ENCODE assay signal across 1 cellular context in genomic region chrX:11111038-11111851, GRCh38.
A peak's percentile ranks its signal among the peaks of the same experiment; 100 is the strongest.
TF ChIP-seq lines count a peak whose summit lies in the region.

Gene HCCS (plus strand): TSS chrX:11111332. CDS start chrX:11112061, 729 bp downstream.

TF ChIP-seq in K562, 482 proteins besides CTCF, POLR2A, EP300 and RAD21 (continued from another document and continues in another):
- TF ChIP-seq HOMEZ (CRISPR knock-in tag; IDR thresholded peaks at IDR 0.05): no peak
- no peak for TF ChIP-seq ESRRB (CRISPR knock-in tag; IDR thresholded peaks at IDR 0.05; ENCODE audit: borderline replicate concordance)
- TF ChIP-seq MTA1 (IDR thresholded peaks at IDR 0.05; ENCODE audit: borderline replicate concordance): peak; percentile 84
- no peak for TF ChIP-seq MXI1 (IDR thresholded peaks at IDR 0.05; ENCODE audit: low read depth, low read length)
- TF ChIP-seq EZH2 (IDR thresholded peaks at IDR 0.05; ENCODE audit: borderline replicate concordance, low read depth, low read length): no peak
- no peak for TF ChIP-seq NR1H2 (CRISPR knock-in tag; IDR thresholded peaks at IDR 0.05)
- no peak for TF ChIP-seq MEF2D (tag; conservative IDR thresholded peaks at IDR 0.05; ENCODE audit: low read depth)
- no peak for TF ChIP-seq ADNP (tag; IDR thresholded peaks at IDR 0.05)
- no peak for TF ChIP-seq KLF13 (tag; IDR thresholded peaks at IDR 0.05; ENCODE audit: borderline replicate concordance, low read depth)
- TF ChIP-seq RUNX1 (IDR thresholded peaks at IDR 0.05; ENCODE audit: low read depth): no peak
- TF ChIP-seq ZNF263 (CRISPR knock-in tag; IDR thresholded peaks at IDR 0.05; ENCODE audit: borderline replicate concordance): no peak
- TF ChIP-seq NR4A1 (CRISPR knock-in tag; IDR thresholded peaks at IDR 0.05): no peak
- TF ChIP-seq NR4A1 (tag; IDR thresholded peaks at IDR 0.05): no peak
- TF ChIP-seq ZNF583 (CRISPR knock-in tag; IDR thresholded peaks at IDR 0.05): no peak
- TF ChIP-seq SMAD4 (CRISPR knock-in tag; conservative IDR thresholded peaks at IDR 0.05): no peak
- no peak for TF ChIP-seq TCFL5 (CRISPR knock-in tag; conservative IDR thresholded peaks at IDR 0.05)
- TF ChIP-seq E2F3 (CRISPR knock-in tag; IDR thresholded peaks at IDR 0.05): no peak
- no peak for TF ChIP-seq KAT7 (CRISPR knock-in tag; IDR thresholded peaks at IDR 0.05; ENCODE audit: borderline replicate concordance)
- TF ChIP-seq ZBTB11 (CRISPR knock-in tag; IDR thresholded peaks at IDR 0.05): peak in 1 of 3 experiments; percentile 83; a peak in 2 of 6 replicates
- 0 out of 4 replicates have a peak, but pooled peaks of 1 of the 2 experiments have one; percentile 62 for TF ChIP-seq HDAC1 (IDR thresholded peaks at IDR 0.05)
- TF ChIP-seq TAF1 (IDR thresholded peaks at IDR 0.05; ENCODE audit: control insufficient read depth, extremely low read depth, insufficient read depth, low read length, severe bottlenecking): peak; percentile 68
- TF ChIP-seq ZNF436 (CRISPR knock-in tag; IDR thresholded peaks at IDR 0.05): no peak
- TF ChIP-seq PKNOX1 (IDR thresholded peaks at IDR 0.05): peak; percentile 97
- no peak for TF ChIP-seq KLF16 (IDR thresholded peaks at IDR 0.05)
- no peak for TF ChIP-seq BCLAF1 (IDR thresholded peaks at IDR 0.05; ENCODE audit: borderline replicate concordance in 1 of 2, control insufficient read depth in 1 of 2, low read depth in 2 of 2, low read length in 1 of 2)
- no peak for TF ChIP-seq YY1 (IDR thresholded peaks at IDR 0.05; ENCODE audit: borderline replicate concordance in 1 of 3, control insufficient read depth in 1 of 3, extremely low read depth in 1 of 3, insufficient read depth in 3 of 3, insufficient read length in 1 of 3, insufficient replicate concordance in 2 of 3, low read depth in 1 of 3, low read length in 2 of 3)
- TF ChIP-seq HNRNPL (IDR thresholded peaks at IDR 0.05; ENCODE audit: low read depth, low read length): no peak
- TF ChIP-seq ELF1 (tag; IDR thresholded peaks at IDR 0.05): no peak
- no peak for TF ChIP-seq TSC22D4 (tag; IDR thresholded peaks at IDR 0.05)
- TF ChIP-seq ZBTB40 (IDR thresholded peaks at IDR 0.05): peak; percentile 93
- TF ChIP-seq ZBTB40 (CRISPR knock-in tag; IDR thresholded peaks at IDR 0.05): no peak
- no peak for TF ChIP-seq ZNF23 (CRISPR knock-in tag; IDR thresholded peaks at IDR 0.05)
- TF ChIP-seq RREB1 (CRISPR knock-in tag; IDR thresholded peaks at IDR 0.05): no peak
- TF ChIP-seq ZBTB1 (CRISPR knock-in tag; IDR thresholded peaks at IDR 0.05; ENCODE audit: borderline replicate concordance, low read depth): peak; percentile 94
- TF ChIP-seq RBM39 (optimal IDR thresholded peaks at IDR 0.05; ENCODE audit: low read depth, low read length): no peak
- TF ChIP-seq NR2C2 (CRISPR knock-in tag; IDR thresholded peaks at IDR 0.05): no peak
- TF ChIP-seq NR2C2 (tag; IDR thresholded peaks at IDR 0.05): peak; percentile 59; the same call in 1 of the 2 replicates
